11 cellular contexts compared by ENCODE assay signal in the genomic region with DNA sequence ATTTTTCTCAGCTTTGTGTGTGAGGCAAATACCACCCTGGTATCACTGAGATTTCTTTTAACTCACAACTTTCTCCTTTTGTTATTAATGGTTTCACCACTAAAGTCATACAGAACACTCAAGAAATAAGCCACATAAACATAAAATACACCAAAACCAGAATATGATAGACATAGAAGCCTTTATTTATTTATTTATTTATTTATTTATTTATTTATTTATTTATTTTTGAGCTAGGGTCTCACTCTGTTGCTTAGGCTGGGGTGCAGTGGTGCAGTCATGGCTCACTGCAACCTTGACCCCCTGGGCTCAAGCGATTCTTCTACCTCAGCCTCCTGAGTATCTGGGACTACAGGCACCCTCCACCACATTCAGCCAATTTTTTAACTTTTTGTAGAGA. TPM values are rescaled to one million over a fixed set of nuclear protein-coding genes. Genes with fewer than 3 reads are reported as not detected.
"Had no signal": no experiment of that assay in that cellular context is flagged by ENCODE, and none has a peak within 500 bp of the region (broad histone marks: within the 10 kb centered on the region; RNA-seq: fewer than 3 reads in every experiment).

No MANE protein-coding gene starts in this region.

- H3K4me3 Mint-ChIP-seq: GM23338, H9, HFFc6 had no signal

- ATAC-seq: GM23338, HCT116 had no signal

- H3K4me1 ChIP-seq: HAP-1 had no signal

- H3K36me3 ChIP-seq: HAP-1 had no signal

- H3K9me3 ChIP-seq: HAP-1 had no signal

- H3K27ac ChIP-seq: GM23248 had no signal

- H3K9me3 Mint-ChIP-seq: GM23338, H9 had no signal

- H3K4me2 ChIP-seq: GM23338 had no signal

- H3K4me3 ChIP-seq: GM23248, GM23338, HAP-1 had no signal

- FAIRE-seq: H1, H54 had no signal

- H3K27ac Mint-ChIP-seq: GM23338, H9, HFFc6 had no signal

- H3K4me1 Mint-ChIP-seq: GM23338, H9 had no signal

- DNase-seq: GM23248, GOT3, H7, H9, HCEC 1CT, HFFc6 had no signal

RNA-seq across cellular contexts. Expression of a gene that starts 12.5 kb away (rescaled TPM):
- polyA plus RNA-seq: GM23248, GM23338, H1 had no signal

RNA-seq across cellular contexts. Expression of a gene that starts 29.0 kb away (rescaled TPM):
- polyA plus RNA-seq: GM23248, GM23338, H1 had no signal

RNA-seq across cellular contexts. Expression of a gene that starts 45.4 kb away (rescaled TPM):
- polyA plus RNA-seq: GM23248, GM23338, H1 had no signal

RNA-seq across cellular contexts. Expression of a gene that starts 53.5 kb away (rescaled TPM):
- polyA plus RNA-seq: GM23248, GM23338, H1 had no signal
